1 cellular context compared by ENCODE assay signal in the genomic region with DNA sequence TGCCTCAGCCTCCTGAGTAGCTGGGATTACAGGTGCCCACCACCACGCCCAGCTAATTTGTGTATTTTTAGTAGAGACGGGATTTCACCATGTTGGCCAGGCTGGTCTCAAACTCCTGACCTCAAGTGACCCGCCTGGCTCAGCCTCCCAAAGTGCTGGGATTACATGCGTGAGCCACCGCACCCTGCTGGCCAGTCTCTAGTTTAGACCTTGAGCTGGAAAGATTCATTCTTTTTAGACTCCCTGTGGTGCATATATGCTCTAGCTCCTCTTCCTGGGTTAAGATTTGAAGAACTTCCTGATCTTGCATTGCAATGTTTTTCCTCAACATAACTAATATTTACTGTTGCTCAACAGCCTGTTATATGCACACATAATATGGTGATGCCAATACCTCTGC. TPM values are rescaled to one million over a fixed set of nuclear protein-coding genes. Genes with fewer than 3 reads are reported as not detected.
"Had no signal": no experiment of that assay in that cellular context is flagged by ENCODE, and none has a peak within 500 bp of the region (broad histone marks: within the 10 kb centered on the region; RNA-seq: fewer than 3 reads in every experiment).

No MANE protein-coding gene starts in this region.

RNA-seq across cellular contexts. Expression of a gene that starts 26.8 kb away (rescaled TPM):
- total RNA-seq: PC-9 had no signal
